In genomic region chr2:129087133-129087813, GRCh38 we compare ENCODE assay signal across 20 cellular contexts.
DNase-seq lines count a peak whose midpoint lies in the region; TF ChIP-seq lines count a peak whose summit lies in the region.
"Had no signal": no experiment of that assay in that cellular context is flagged by ENCODE, and none has a peak within 500 bp of the region (broad histone marks: within the 10 kb centered on the region; RNA-seq: fewer than 3 reads in every experiment).

No MANE protein-coding gene starts in this region.

- peak; percentile 44 for DNase-seq in COLO829 (ENCODE audit: low spot score)
- peak; percentile 90 for DNase-seq in NCI-H2171 treated with DMSO at 0.1 percent for 48 hours (lab: John Stamatoyannopoulos, UW)
- peak; percentile 87 for DNase-seq in fibroblast of pulmonary artery (ENCODE audit: low read depth)
- no peak for DNase-seq in C1 segment of cervical spinal cord (lab: John Stamatoyannopoulos, UW)
- no peak for DNase-seq in testis
- DNase-seq in NCI-H1092 (lab: John Stamatoyannopoulos, UW): no peak
- DNase-seq in colonic mucosa: no peak
- DNase-seq: activated CD4-positive, alpha-beta T cell treated with anti-CD3 and anti-CD28 coated beads, Interleukin-2, amount 50 U/mL, for 4 hours; activated naive CD8-positive, alpha-beta T cell treated with anti-CD3 and anti-CD28 coated beads for 36 hours; activated T-cell treated with anti-CD3 and anti-CD28 coated beads, Interleukin-2, amount 50 U/mL, for 4 hours; effector CD4-positive, alpha-beta T cell; H7; Kasumi-1; lower lobe of right lung; naive thymus-derived CD4-positive, alpha-beta T cell; NCI-H1930; NCI-H510A treated with DMSO at 0.1 percent for 48 hours; PC-3 had no signal

- TF ChIP-seq POLR2A in testis (IDR thresholded peaks at IDR 0.05): no peak

- no peaks in the 10 kb centered on the region for H4K20me1 ChIP-seq in neural cell (ENCODE audit: insufficient read depth)

- H3K9me3 ChIP-seq in neural cell (ENCODE audit: low read length): no peaks in the 10 kb centered on the region
- H3K9me3 ChIP-seq in testis: no peaks in the 10 kb centered on the region
- no peaks in the 10 kb centered on the region for H3K9me3 ChIP-seq in colonic mucosa
- H3K9me3 ChIP-seq: lower lobe of right lung had no signal

- 48 to 57% methylated on average over 2 of the region's 2 CpGs for WGBS in testis, 2 donors

- no peak overlapping the region for H2AFZ ChIP-seq in neural cell (ENCODE audit: low read depth, low read length)

- H3K9ac ChIP-seq in neural cell (ENCODE audit: low read length) (no peak overlapping the region), colonic mucosa (ENCODE audit: low read depth in 2 of 2, low read length in 2 of 2) (no peak overlapping the region)

- H3K4me3 ChIP-seq in fibroblast of pulmonary artery (replicated peaks; ENCODE audit: low read depth, low read length): no peak overlapping the region
- peak overlapping the region; percentile 1 for H3K4me3 ChIP-seq in neural cell (ENCODE audit: low read length)
- no peak overlapping the region for H3K4me3 ChIP-seq in testis
- no peak overlapping the region for H3K4me3 ChIP-seq in colonic mucosa
- H3K4me3 ChIP-seq: cardiac muscle cell, lower lobe of right lung had no signal

- no peaks in the 10 kb centered on the region for H3K4me1 ChIP-seq in testis
- H3K4me1 ChIP-seq in colonic mucosa: no peaks in the 10 kb centered on the region
- H3K4me1 ChIP-seq: lower lobe of right lung had no signal

- TF ChIP-seq CTCF in fibroblast of pulmonary artery (IDR thresholded peaks at IDR 0.05; ENCODE audit: low read length, missing control alignments): no peak
- peak; percentile 46 for TF ChIP-seq CTCF in neural cell (IDR thresholded peaks at IDR 0.05; ENCODE audit: poor library complexity, severe bottlenecking)
- no peak for TF ChIP-seq CTCF in testis (IDR thresholded peaks at IDR 0.05)
- no peak for TF ChIP-seq CTCF in colonic mucosa (IDR thresholded peaks at IDR 0.05)

- peaks cover 3% of the 10 kb centered on the region for H3F3A ChIP-seq in neural cell (ENCODE audit: insufficient read depth, low read length, poor library complexity, severe bottlenecking)

- no peaks in the 10 kb centered on the region for H3K27me3 ChIP-seq in neural cell (ENCODE audit: insufficient read depth, low read depth, low read length)
- no peaks in the 10 kb centered on the region for H3K27me3 ChIP-seq in testis
- H3K27me3 ChIP-seq in colonic mucosa: no peaks in the 10 kb centered on the region
- H3K27me3 ChIP-seq: cardiac muscle cell had no signal

- H3K4me2 ChIP-seq in neural cell (ENCODE audit: low read length): no peak overlapping the region

- TF ChIP-seq RAD21 in neural cell (conservative IDR thresholded peaks at IDR 0.05): peak; percentile 53

- no peaks in the 10 kb centered on the region for H3K36me3 ChIP-seq in neural cell (ENCODE audit: insufficient read depth, low read length)
- H3K36me3 ChIP-seq in testis (ENCODE audit: low read depth, missing control alignments): no peaks in the 10 kb centered on the region
- H3K36me3 ChIP-seq in colonic mucosa: no peaks in the 10 kb centered on the region
- H3K36me3 ChIP-seq: cardiac muscle cell, lower lobe of right lung had no signal

- no peaks in the 10 kb centered on the region for H3K79me2 ChIP-seq in neural cell (replicated peaks; ENCODE audit: insufficient read depth, low read length)

- H3K27ac ChIP-seq in neural cell (ENCODE audit: low read length) (peak overlapping the region; percentile 45), testis (no peak overlapping the region), colonic mucosa (no peak overlapping the region)
- H3K27ac ChIP-seq: cardiac muscle cell, lower lobe of right lung had no signal

- TF ChIP-seq EP300 in neural cell (conservative IDR thresholded peaks at IDR 0.05; ENCODE audit: poor library complexity, severe bottlenecking): peak; percentile 94

- H3K9me2 ChIP-seq in neural cell (ENCODE audit: insufficient read depth, low read length): no peaks in the 10 kb centered on the region

- intact Hi-C loops in testis (cut with DNase I; ENCODE audit: low total_unique reads) (no loop called here), colonic mucosa (cut with DNase I) (no loop called here)

TF ChIP-seq in neural cell, 6 proteins besides CTCF, POLR2A, EP300 and RAD21:
- TF ChIP-seq SMC3 (conservative IDR thresholded peaks at IDR 0.05; ENCODE audit: poor library complexity): peak; percentile 37
- TF ChIP-seq POLR2AphosphoS5 (IDR thresholded peaks at IDR 0.05): peak; percentile 91
- no peak for TF ChIP-seq TAF1 (IDR thresholded peaks at IDR 0.05; ENCODE audit: low read depth)

Comparison
In these comparisons a context has a peak if more than half of its experiments do, and no peak if none do; other contexts are left out.
1. DNase-seq: peak in COLO829 (single experiment), NCI-H2171 treated with DMSO at 0.1 percent for 48 hours (single experiment) and fibroblast of pulmonary artery (single experiment); none in C1 segment of cervical spinal cord (0 of 14), testis (single experiment), NCI-H1092 (single experiment) and colonic mucosa (single experiment).